1 cellular context compared by ENCODE assay signal in genomic region chr2:138282014-138282413, GRCh38.
TF ChIP-seq lines count a peak whose summit lies in the region.

No MANE protein-coding gene starts in this region.

TF ChIP-seq in HepG2, 621 proteins besides CTCF, POLR2A, EP300 and RAD21 (continued from another document and continues in another):
- TF ChIP-seq STAT6 (CRISPR knock-in tag; IDR thresholded peaks at IDR 0.05; ENCODE audit: borderline replicate concordance) = no peak
- no peak for TF ChIP-seq SRY (CRISPR knock-in tag; IDR thresholded peaks at IDR 0.05)
- TF ChIP-seq HMG20A (CRISPR knock-in tag; IDR thresholded peaks at IDR 0.05; ENCODE audit: borderline replicate concordance) = peak; percentile 73; the same call in 1 of the 2 replicates
- TF ChIP-seq, protein P1, sequence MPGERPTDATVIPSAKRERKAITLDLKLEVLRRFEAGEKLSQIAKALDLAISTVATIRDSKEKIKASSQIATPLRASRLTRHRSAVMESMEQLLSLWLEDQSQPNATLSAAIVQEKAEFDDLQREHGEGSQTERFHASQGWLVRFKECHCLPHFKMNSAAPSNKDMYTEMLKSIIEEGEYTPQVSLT (CRISPR knock-in tag; IDR thresholded peaks at IDR 0.05; ENCODE audit: borderline replicate concordance, low read depth) = no peak
- TF ChIP-seq, protein P2, sequence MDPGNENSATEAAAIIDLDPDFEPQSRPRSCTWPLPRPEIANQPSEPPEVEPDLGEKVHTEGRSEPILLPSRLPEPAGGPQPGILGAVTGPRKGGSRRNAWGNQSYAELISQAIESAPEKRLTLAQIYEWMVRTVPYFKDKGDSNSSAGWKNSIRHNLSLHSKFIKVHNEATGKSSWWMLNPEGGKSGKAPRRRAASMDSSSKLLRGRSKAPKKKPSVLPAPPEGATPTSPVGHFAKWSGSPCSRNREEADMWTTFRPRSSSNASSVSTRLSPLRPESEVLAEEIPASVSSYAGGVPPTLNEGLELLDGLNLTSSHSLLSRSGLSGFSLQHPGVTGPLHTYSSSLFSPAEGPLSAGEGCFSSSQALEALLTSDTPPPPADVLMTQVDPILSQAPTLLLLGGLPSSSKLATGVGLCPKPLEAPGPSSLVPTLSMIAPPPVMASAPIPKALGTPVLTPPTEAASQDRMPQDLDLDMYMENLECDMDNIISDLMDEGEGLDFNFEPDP (CRISPR knock-in tag; conservative IDR thresholded peaks at IDR 0.05) = no peak
- peak; percentile 69 for TF ChIP-seq TBX2 (CRISPR knock-in tag; IDR thresholded peaks at IDR 0.05; ENCODE audit: borderline replicate concordance)
- peak; percentile 68 for TF ChIP-seq CREB1 (IDR thresholded peaks at IDR 0.05)
- peak; percentile 71 for TF ChIP-seq CREB1 (CRISPR knock-in tag; IDR thresholded peaks at IDR 0.05)
- no peak for TF ChIP-seq MAFF (IDR thresholded peaks at IDR 0.05; ENCODE audit: low read depth, low read length)
- no peak for TF ChIP-seq ZNF281 (CRISPR knock-in tag; IDR thresholded peaks at IDR 0.05; ENCODE audit: borderline replicate concordance)
- peak; percentile 50; the same call in 1 of the 2 replicates for TF ChIP-seq FOXJ3 (CRISPR knock-in tag; IDR thresholded peaks at IDR 0.05; ENCODE audit: borderline replicate concordance)
- TF ChIP-seq ZNF780A (CRISPR knock-in tag; IDR thresholded peaks at IDR 0.05) = no peak
- no peak for TF ChIP-seq ZBTB20 (CRISPR knock-in tag; IDR thresholded peaks at IDR 0.05; ENCODE audit: borderline replicate concordance, low read depth)
- TF ChIP-seq YEATS4 (CRISPR knock-in tag; IDR thresholded peaks at IDR 0.05; ENCODE audit: borderline replicate concordance) = peak; percentile 71; the same call in 1 of the 2 replicates
- TF ChIP-seq ZNF326 (CRISPR knock-in tag; IDR thresholded peaks at IDR 0.05; ENCODE audit: borderline replicate concordance) = no peak
- peak; percentile 81 for TF ChIP-seq SALL1 (CRISPR knock-in tag; IDR thresholded peaks at IDR 0.05)
- TF ChIP-seq GATA4 (IDR thresholded peaks at IDR 0.05; ENCODE audit: borderline replicate concordance, low read depth) = no peak
- TF ChIP-seq XBP1 (CRISPR knock-in tag; IDR thresholded peaks at IDR 0.05) = peak; percentile 63; the same call in 1 of the 2 replicates
- peak; percentile 41 for TF ChIP-seq ATF7 (IDR thresholded peaks at IDR 0.05)
- no peak for TF ChIP-seq ATF7 (CRISPR knock-in tag; IDR thresholded peaks at IDR 0.05)
- TF ChIP-seq ERF (CRISPR knock-in tag; IDR thresholded peaks at IDR 0.05) = 0 out of 2 replicates have a peak, but pooled peaks have one; percentile 43
- peak; percentile 73; the same call in 1 of the 2 replicates for TF ChIP-seq ATF1 (CRISPR knock-in tag; IDR thresholded peaks at IDR 0.05)
- TF ChIP-seq SMARCC2 (IDR thresholded peaks at IDR 0.05) = no peak
- 0 out of 2 replicates have a peak, but pooled peaks have one; percentile 50 for TF ChIP-seq ZNF614 (CRISPR knock-in tag; IDR thresholded peaks at IDR 0.05; ENCODE audit: borderline replicate concordance)
- TF ChIP-seq, protein P3, sequence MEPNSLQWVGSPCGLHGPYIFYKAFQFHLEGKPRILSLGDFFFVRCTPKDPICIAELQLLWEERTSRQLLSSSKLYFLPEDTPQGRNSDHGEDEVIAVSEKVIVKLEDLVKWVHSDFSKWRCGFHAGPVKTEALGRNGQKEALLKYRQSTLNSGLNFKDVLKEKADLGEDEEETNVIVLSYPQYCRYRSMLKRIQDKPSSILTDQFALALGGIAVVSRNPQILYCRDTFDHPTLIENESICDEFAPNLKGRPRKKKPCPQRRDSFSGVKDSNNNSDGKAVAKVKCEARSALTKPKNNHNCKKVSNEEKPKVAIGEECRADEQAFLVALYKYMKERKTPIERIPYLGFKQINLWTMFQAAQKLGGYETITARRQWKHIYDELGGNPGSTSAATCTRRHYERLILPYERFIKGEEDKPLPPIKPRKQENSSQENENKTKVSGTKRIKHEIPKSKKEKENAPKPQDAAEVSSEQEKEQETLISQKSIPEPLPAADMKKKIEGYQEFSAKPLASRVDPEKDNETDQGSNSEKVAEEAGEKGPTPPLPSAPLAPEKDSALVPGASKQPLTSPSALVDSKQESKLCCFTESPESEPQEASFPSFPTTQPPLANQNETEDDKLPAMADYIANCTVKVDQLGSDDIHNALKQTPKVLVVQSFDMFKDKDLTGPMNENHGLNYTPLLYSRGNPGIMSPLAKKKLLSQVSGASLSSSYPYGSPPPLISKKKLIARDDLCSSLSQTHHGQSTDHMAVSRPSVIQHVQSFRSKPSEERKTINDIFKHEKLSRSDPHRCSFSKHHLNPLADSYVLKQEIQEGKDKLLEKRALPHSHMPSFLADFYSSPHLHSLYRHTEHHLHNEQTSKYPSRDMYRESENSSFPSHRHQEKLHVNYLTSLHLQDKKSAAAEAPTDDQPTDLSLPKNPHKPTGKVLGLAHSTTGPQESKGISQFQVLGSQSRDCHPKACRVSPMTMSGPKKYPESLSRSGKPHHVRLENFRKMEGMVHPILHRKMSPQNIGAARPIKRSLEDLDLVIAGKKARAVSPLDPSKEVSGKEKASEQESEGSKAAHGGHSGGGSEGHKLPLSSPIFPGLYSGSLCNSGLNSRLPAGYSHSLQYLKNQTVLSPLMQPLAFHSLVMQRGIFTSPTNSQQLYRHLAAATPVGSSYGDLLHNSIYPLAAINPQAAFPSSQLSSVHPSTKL (CRISPR knock-in tag; IDR thresholded peaks at IDR 0.05) = peak; percentile 92
- TF ChIP-seq, protein P4, sequence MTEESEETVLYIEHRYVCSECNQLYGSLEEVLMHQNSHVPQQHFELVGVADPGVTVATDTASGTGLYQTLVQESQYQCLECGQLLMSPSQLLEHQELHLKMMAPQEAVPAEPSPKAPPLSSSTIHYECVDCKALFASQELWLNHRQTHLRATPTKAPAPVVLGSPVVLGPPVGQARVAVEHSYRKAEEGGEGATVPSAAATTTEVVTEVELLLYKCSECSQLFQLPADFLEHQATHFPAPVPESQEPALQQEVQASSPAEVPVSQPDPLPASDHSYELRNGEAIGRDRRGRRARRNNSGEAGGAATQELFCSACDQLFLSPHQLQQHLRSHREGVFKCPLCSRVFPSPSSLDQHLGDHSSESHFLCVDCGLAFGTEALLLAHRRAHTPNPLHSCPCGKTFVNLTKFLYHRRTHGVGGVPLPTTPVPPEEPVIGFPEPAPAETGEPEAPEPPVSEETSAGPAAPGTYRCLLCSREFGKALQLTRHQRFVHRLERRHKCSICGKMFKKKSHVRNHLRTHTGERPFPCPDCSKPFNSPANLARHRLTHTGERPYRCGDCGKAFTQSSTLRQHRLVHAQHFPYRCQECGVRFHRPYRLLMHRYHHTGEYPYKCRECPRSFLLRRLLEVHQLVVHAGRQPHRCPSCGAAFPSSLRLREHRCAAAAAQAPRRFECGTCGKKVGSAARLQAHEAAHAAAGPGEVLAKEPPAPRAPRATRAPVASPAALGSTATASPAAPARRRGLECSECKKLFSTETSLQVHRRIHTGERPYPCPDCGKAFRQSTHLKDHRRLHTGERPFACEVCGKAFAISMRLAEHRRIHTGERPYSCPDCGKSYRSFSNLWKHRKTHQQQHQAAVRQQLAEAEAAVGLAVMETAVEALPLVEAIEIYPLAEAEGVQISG (CRISPR knock-in tag; IDR thresholded peaks at IDR 0.05) = no peak
- peak; percentile 85; the same call in 1 of the 2 replicates for TF ChIP-seq FOXA1 (IDR thresholded peaks at IDR 0.05)
- peak; percentile 96 for TF ChIP-seq FOXA1 (CRISPR knock-in tag; IDR thresholded peaks at IDR 0.05)
- TF ChIP-seq MIXL1 (CRISPR knock-in tag; IDR thresholded peaks at IDR 0.05) = peak; percentile 49; the same call in 1 of the 2 replicates
- TF ChIP-seq MEF2D (CRISPR knock-in tag; IDR thresholded peaks at IDR 0.05) = peak; percentile 42; the same call in 1 of the 2 replicates
- TF ChIP-seq ISL2 (CRISPR knock-in tag; IDR thresholded peaks at IDR 0.05) = peak; percentile 37; the same call in 1 of the 2 replicates
- TF ChIP-seq CEBPG (CRISPR knock-in tag; IDR thresholded peaks at IDR 0.05) = peak; percentile 48; the same call in 1 of the 2 replicates
- TF ChIP-seq SOX13 (IDR thresholded peaks at IDR 0.05) = no peak
- peak in 1 of 2 experiments; percentile 73; a peak in 2 of 4 replicates for TF ChIP-seq SOX13 (CRISPR knock-in tag; conservative IDR thresholded peaks at IDR 0.05 in 1 of 2, IDR thresholded peaks at IDR 0.05 in 1 of 2)
- TF ChIP-seq, protein P5, sequence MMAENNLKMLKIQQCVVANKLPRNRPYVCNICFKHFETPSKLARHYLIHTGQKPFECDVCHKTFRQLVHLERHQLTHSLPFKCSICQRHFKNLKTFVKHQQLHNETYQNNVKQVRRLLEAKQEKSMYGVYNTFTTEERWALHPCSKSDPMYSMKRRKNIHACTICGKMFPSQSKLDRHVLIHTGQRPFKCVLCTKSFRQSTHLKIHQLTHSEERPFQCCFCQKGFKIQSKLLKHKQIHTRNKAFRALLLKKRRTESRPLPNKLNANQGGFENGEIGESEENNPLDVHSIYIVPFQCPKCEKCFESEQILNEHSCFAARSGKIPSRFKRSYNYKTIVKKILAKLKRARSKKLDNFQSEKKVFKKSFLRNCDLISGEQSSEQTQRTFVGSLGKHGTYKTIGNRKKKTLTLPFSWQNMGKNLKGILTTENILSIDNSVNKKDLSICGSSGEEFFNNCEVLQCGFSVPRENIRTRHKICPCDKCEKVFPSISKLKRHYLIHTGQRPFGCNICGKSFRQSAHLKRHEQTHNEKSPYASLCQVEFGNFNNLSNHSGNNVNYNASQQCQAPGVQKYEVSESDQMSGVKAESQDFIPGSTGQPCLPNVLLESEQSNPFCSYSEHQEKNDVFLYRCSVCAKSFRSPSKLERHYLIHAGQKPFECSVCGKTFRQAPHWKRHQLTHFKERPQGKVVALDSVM (CRISPR knock-in tag; IDR thresholded peaks at IDR 0.05) = no peak
- TF ChIP-seq JUND (CRISPR knock-in tag; IDR thresholded peaks at IDR 0.05) = no peak
- no peak for TF ChIP-seq GZF1 (CRISPR knock-in tag; IDR thresholded peaks at IDR 0.05)
- TF ChIP-seq, protein P6, sequence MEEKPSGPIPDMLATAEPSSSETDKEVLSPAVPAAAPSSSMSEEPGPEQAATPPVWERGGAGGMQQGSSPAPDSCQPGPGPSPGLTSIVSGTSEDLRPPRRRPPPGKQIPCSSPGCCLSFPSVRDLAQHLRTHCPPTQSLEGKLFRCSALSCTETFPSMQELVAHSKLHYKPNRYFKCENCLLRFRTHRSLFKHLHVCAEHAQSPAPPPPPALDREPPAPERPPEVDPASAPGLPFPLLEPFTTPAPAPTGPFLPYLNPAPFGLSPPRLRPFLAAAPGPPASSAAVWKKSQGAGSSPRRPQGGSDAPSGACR (CRISPR knock-in tag; IDR thresholded peaks at IDR 0.05) = no peak
- peak; percentile 56; the same call in 1 of the 2 replicates for TF ChIP-seq ATF2 (CRISPR knock-in tag; IDR thresholded peaks at IDR 0.05)
- TF ChIP-seq ZNF619 (CRISPR knock-in tag; IDR thresholded peaks at IDR 0.05) = no peak
- peak; percentile 57; the same call in 1 of the 2 replicates for TF ChIP-seq ZNF264 (CRISPR knock-in tag; IDR thresholded peaks at IDR 0.05)
- no peak for TF ChIP-seq PCBP2 (optimal IDR thresholded peaks at IDR 0.05; ENCODE audit: low read depth, low read length, poor library complexity, severe bottlenecking)
- no peak for TF ChIP-seq ZNF501 (CRISPR knock-in tag; IDR thresholded peaks at IDR 0.05)
- TF ChIP-seq ZNF460 (CRISPR knock-in tag; IDR thresholded peaks at IDR 0.05; ENCODE audit: borderline replicate concordance) = no peak
- peak; percentile 76; the same call in 1 of the 2 replicates for TF ChIP-seq FOXO1 (CRISPR knock-in tag; IDR thresholded peaks at IDR 0.05)
- TF ChIP-seq SRSF9 (IDR thresholded peaks at IDR 0.05; ENCODE audit: borderline replicate concordance, insufficient read depth, low read depth, low read length, poor library complexity, severe bottlenecking) = no peak
- peak; percentile 76 for TF ChIP-seq LCORL (IDR thresholded peaks at IDR 0.05)
- TF ChIP-seq LCORL (CRISPR knock-in tag; IDR thresholded peaks at IDR 0.05) = peak; percentile 31; the same call in 1 of the 2 replicates
- no peak for TF ChIP-seq MIER2 (CRISPR knock-in tag; IDR thresholded peaks at IDR 0.05)
